20 cellular contexts compared by ENCODE assay signal in the genomic region with DNA sequence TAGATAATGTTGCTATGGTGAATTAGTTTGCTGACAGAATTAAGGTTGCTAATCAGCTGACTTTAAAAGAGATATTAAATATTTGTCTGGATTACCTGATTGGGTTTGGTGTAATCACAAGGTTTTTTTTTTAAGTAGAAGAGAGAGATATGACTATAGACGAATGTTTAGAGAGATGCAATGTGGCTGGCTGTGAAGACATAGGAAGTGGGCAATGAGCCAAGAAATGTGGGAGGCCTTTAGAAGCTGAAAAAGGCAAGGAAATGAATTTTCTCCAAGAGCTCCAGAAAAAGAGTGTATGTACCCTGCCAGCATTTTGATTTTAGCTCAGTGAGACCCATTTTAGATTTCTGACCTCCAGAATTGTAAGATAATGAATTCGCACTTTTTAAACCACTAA.
"Had no signal": no experiment of that assay in that cellular context is flagged by ENCODE, and none has a peak within 500 bp of the region (broad histone marks: within the 10 kb centered on the region; RNA-seq: fewer than 3 reads in every experiment).

No MANE protein-coding gene starts in this region.

- H3K9me3 ChIP-seq: testis, upper lobe of left lung had no signal

- H3K27ac Mint-ChIP-seq: activated B cell treated with CpG ODN at 0.5 μM for 24 hours; activated CD8-positive, alpha-beta T cell treated with anti-CD3 and anti-CD28 coated beads for 36 hours; activated naive CD8-positive, alpha-beta T cell treated with anti-CD3 and anti-CD28 coated beads, Interleukin-2, amount 10 ng/mL, durations not matched to agents 7 days and 5 days; activated T-helper 17 cell treated with anti-CD3 and anti-CD28 coated beads, Interleukin-2, amount 50 U/mL, for 72 hours; mesothelial cell of epicardium; nephron had no signal

- H3K27me3 ChIP-seq: dorsolateral prefrontal cortex, left lung, stomach, testis, upper lobe of left lung had no signal

- H3K4me3 ChIP-seq: dorsolateral prefrontal cortex, left lung, smooth muscle cell, stomach, testis, upper lobe of left lung had no signal

- H3K4me1 ChIP-seq: left lung, stomach, testis, upper lobe of left lung had no signal

- DNase-seq: activated B cell treated with CpG ODN at 0.5 μM for 24 hours; activated CD4-positive, alpha-beta T cell treated with anti-CD3 and anti-CD28 coated beads for 4 hours; activated CD8-positive, alpha-beta T cell treated with anti-CD3 and anti-CD28 coated beads for 36 hours; activated naive CD4-positive, alpha-beta T cell treated with Interleukin-2 at 50 U/mL for 16 hours; activated naive CD8-positive, alpha-beta T cell treated with anti-CD3 and anti-CD28 coated beads, Interleukin-2, amount 10 ng/mL, durations not matched to agents 7 days and 5 days; activated T-cell treated with anti-CD3 and anti-CD28 coated beads, Interleukin-2, amount 50 U/mL, for 1 hour; foreskin fibroblast; hippocampal formation; left lung; stimulated activated CD4-positive, alpha-beta T cell treated with anti-CD3 and anti-CD28 coated beads, Interleukin-4, amount 100 ng/mL, for 1 hour; stomach; testis; upper lobe of left lung had no signal

- H3K4me3 Mint-ChIP-seq: activated B cell treated with CpG ODN at 0.5 μM for 24 hours; activated CD8-positive, alpha-beta T cell treated with anti-CD3 and anti-CD28 coated beads for 36 hours; activated naive CD8-positive, alpha-beta T cell treated with anti-CD3 and anti-CD28 coated beads, Interleukin-2, amount 10 ng/mL, durations not matched to agents 7 days and 5 days; activated T-helper 17 cell treated with anti-CD3 and anti-CD28 coated beads, Interleukin-2, amount 50 U/mL, for 72 hours; mesothelial cell of epicardium; nephron had no signal

- H3K27ac ChIP-seq: dorsolateral prefrontal cortex, epithelial cell of prostate, left lung, stomach, testis, upper lobe of left lung had no signal

- ATAC-seq: activated CD8-positive, alpha-beta T cell treated with anti-CD3 and anti-CD28 coated beads for 36 hours; activated T-helper 17 cell treated with anti-CD3 and anti-CD28 coated beads, Interleukin-2, amount 50 U/mL, for 72 hours; left lung; sciatic nerve had no signal

- H3K9me3 Mint-ChIP-seq: activated B cell treated with CpG ODN at 0.5 μM for 24 hours had no signal

- H3K4me1 Mint-ChIP-seq: activated B cell treated with CpG ODN at 0.5 μM for 24 hours; activated naive CD8-positive, alpha-beta T cell treated with anti-CD3 and anti-CD28 coated beads, Interleukin-2, amount 10 ng/mL, durations not matched to agents 7 days and 5 days; activated T-helper 17 cell treated with anti-CD3 and anti-CD28 coated beads, Interleukin-2, amount 50 U/mL, for 72 hours; nephron had no signal

- H3K27me3 Mint-ChIP-seq: activated B cell treated with CpG ODN at 0.5 μM for 24 hours; activated CD8-positive, alpha-beta T cell treated with anti-CD3 and anti-CD28 coated beads for 36 hours; activated naive CD8-positive, alpha-beta T cell treated with anti-CD3 and anti-CD28 coated beads, Interleukin-2, amount 10 ng/mL, durations not matched to agents 7 days and 5 days; activated T-helper 17 cell treated with anti-CD3 and anti-CD28 coated beads, Interleukin-2, amount 50 U/mL, for 72 hours had no signal

- H3K36me3 Mint-ChIP-seq: activated naive CD8-positive, alpha-beta T cell treated with anti-CD3 and anti-CD28 coated beads, Interleukin-2, amount 10 ng/mL, durations not matched to agents 7 days and 5 days; mesothelial cell of epicardium had no signal

- H3K36me3 ChIP-seq: left lung, stomach, upper lobe of left lung had no signal
